ENCODE assay signal across 1 cellular context in the genomic region with DNA sequence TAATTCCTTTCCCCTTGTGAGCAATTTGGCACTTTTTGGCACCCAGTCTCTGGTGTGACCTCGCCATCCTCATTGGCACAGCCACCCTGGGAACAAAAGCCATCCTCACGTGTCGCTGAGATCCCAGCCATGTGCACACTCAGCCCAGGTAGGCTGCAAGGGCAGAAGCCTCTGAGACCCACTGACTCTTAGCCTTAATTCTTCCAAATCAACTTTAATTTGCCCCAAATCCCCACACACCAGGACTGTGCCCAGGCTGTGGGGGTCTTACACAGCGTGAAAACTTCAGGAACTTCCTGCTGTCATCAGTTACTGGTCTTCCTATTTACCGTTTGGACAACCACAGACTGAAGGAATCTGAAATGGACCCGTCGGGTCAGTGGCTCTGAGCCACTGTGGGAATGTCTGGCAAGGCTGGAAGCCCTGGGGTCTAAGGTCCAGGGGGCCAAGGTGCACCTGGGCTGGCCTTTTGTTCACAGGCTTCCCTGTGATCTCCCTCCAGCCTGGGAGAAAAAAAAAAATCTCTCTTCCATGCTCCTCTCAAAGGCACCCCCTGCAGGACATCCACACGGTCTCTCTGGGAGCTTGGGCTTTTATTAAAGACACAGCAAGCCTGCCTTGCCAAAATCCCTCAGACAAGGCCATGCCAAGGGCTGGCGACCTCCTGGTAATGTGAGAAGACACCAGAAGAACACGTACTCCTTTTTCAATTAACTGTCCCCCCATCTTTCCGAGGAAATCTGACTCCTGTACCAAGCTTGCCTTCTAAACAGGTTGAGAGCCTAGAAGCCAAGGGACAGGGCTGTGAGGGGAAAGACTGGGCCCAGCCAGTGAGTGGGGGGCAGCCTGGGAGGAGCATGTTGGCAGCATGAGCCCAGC.
TF ChIP-seq lines count a peak whose summit lies in the region.

No MANE protein-coding gene starts in this region.

TF ChIP-seq in HepG2, 621 proteins besides CTCF, POLR2A, EP300 and RAD21 (continued from another document and continues in another):
- TF ChIP-seq, protein P1, sequence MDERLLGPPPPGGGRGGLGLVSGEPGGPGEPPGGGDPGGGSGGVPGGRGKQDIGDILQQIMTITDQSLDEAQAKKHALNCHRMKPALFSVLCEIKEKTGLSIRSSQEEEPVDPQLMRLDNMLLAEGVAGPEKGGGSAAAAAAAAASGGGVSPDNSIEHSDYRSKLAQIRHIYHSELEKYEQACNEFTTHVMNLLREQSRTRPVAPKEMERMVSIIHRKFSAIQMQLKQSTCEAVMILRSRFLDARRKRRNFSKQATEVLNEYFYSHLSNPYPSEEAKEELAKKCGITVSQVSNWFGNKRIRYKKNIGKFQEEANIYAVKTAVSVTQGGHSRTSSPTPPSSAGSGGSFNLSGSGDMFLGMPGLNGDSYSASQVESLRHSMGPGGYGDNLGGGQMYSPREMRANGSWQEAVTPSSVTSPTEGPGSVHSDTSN (CRISPR knock-in tag; IDR thresholded peaks at IDR 0.05) = no peak
- TF ChIP-seq, protein P2, sequence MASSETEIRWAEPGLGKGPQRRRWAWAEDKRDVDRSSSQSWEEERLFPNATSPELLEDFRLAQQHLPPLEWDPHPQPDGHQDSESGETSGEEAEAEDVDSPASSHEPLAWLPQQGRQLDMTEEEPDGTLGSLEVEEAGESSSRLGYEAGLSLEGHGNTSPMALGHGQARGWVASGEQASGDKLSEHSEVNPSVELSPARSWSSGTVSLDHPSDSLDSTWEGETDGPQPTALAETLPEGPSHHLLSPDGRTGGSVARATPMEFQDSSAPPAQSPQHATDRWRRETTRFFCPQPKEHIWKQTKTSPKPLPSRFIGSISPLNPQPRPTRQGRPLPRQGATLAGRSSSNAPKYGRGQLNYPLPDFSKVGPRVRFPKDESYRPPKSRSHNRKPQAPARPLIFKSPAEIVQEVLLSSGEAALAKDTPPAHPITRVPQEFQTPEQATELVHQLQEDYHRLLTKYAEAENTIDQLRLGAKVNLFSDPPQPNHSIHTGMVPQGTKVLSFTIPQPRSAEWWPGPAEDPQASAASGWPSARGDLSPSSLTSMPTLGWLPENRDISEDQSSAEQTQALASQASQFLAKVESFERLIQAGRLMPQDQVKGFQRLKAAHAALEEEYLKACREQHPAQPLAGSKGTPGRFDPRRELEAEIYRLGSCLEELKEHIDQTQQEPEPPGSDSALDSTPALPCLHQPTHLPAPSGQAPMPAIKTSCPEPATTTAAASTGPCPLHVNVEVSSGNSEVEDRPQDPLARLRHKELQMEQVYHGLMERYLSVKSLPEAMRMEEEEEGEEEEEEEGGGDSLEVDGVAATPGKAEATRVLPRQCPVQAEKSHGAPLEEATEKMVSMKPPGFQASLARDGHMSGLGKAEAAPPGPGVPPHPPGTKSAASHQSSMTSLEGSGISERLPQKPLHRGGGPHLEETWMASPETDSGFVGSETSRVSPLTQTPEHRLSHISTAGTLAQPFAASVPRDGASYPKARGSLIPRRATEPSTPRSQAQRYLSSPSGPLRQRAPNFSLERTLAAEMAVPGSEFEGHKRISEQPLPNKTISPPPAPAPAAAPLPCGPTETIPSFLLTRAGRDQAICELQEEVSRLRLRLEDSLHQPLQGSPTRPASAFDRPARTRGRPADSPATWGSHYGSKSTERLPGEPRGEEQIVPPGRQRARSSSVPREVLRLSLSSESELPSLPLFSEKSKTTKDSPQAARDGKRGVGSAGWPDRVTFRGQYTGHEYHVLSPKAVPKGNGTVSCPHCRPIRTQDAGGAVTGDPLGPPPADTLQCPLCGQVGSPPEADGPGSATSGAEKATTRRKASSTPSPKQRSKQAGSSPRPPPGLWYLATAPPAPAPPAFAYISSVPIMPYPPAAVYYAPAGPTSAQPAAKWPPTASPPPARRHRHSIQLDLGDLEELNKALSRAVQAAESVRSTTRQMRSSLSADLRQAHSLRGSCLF (CRISPR knock-in tag; IDR thresholded peaks at IDR 0.05; ENCODE audit: borderline replicate concordance) = no peak
- TF ChIP-seq GPN1 (CRISPR knock-in tag; IDR thresholded peaks at IDR 0.05; ENCODE audit: borderline replicate concordance) = no peak; the same call in 1 of the 2 replicates
- TF ChIP-seq, protein P3, sequence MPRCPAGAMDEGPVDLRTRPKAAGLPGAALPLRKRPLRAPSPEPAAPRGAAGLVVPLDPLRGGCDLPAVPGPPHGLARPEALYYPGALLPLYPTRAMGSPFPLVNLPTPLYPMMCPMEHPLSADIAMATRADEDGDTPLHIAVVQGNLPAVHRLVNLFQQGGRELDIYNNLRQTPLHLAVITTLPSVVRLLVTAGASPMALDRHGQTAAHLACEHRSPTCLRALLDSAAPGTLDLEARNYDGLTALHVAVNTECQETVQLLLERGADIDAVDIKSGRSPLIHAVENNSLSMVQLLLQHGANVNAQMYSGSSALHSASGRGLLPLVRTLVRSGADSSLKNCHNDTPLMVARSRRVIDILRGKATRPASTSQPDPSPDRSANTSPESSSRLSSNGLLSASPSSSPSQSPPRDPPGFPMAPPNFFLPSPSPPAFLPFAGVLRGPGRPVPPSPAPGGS (CRISPR knock-in tag; IDR thresholded peaks at IDR 0.05) = peak; percentile 35; the same call in 1 of the 2 replicates
- TF ChIP-seq, protein P4, sequence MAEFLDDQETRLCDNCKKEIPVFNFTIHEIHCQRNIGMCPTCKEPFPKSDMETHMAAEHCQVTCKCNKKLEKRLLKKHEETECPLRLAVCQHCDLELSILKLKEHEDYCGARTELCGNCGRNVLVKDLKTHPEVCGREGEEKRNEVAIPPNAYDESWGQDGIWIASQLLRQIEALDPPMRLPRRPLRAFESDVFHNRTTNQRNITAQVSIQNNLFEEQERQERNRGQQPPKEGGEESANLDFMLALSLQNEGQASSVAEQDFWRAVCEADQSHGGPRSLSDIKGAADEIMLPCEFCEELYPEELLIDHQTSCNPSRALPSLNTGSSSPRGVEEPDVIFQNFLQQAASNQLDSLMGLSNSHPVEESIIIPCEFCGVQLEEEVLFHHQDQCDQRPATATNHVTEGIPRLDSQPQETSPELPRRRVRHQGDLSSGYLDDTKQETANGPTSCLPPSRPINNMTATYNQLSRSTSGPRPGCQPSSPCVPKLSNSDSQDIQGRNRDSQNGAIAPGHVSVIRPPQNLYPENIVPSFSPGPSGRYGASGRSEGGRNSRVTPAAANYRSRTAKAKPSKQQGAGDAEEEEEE (CRISPR knock-in tag; IDR thresholded peaks at IDR 0.05; ENCODE audit: borderline replicate concordance) = no peak; the same call in 1 of the 2 replicates
- TF ChIP-seq, protein P5, sequence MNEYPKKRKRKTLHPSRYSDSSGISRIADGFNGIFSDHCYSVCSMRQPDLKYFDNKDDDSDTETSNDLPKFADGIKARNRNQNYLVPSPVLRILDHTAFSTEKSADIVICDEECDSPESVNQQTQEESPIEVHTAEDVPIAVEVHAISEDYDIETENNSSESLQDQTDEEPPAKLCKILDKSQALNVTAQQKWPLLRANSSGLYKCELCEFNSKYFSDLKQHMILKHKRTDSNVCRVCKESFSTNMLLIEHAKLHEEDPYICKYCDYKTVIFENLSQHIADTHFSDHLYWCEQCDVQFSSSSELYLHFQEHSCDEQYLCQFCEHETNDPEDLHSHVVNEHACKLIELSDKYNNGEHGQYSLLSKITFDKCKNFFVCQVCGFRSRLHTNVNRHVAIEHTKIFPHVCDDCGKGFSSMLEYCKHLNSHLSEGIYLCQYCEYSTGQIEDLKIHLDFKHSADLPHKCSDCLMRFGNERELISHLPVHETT (CRISPR knock-in tag; conservative IDR thresholded peaks at IDR 0.05) = no peak
- no peak for TF ChIP-seq HNRNPUL1 (IDR thresholded peaks at IDR 0.05; ENCODE audit: low read depth, low read length)
- TF ChIP-seq, protein P6, sequence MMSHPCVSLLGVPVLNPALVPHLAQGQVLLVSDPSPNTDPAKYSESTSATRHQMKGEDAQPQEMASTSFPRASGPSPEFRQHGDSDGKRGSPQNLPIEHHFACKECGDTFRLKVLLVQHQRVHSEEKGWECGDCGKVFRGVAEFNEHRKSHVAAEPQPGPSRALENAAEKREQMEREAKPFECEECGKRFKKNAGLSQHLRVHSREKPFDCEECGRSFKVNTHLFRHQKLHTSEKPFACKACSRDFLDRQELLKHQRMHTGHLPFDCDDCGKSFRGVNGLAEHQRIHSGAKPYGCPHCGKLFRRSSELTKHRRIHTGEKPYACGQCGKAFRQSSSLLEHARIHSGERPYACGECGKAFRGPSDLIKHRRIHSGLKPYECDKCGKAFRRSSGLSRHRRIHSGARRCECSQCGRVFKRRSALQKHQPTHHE (CRISPR knock-in tag; IDR thresholded peaks at IDR 0.05; ENCODE audit: borderline replicate concordance) = no peak
- peak; percentile 73; the same call in 1 of the 2 replicates for TF ChIP-seq CHD4 (IDR thresholded peaks at IDR 0.05; ENCODE audit: borderline replicate concordance, low read length)
- TF ChIP-seq BHLHE40 (IDR thresholded peaks at IDR 0.05; ENCODE audit: low read length) = no peak
- TF ChIP-seq NRL (CRISPR knock-in tag; IDR thresholded peaks at IDR 0.05; ENCODE audit: borderline replicate concordance) = no peak; the same call in 1 of the 2 replicates
- no peak for TF ChIP-seq ZNF703 (CRISPR knock-in tag; IDR thresholded peaks at IDR 0.05; ENCODE audit: borderline replicate concordance)
- no peak for TF ChIP-seq ZMAT3 (CRISPR knock-in tag; conservative IDR thresholded peaks at IDR 0.05)
- no peak for TF ChIP-seq THYN1 (CRISPR knock-in tag; IDR thresholded peaks at IDR 0.05; ENCODE audit: borderline replicate concordance, low read depth)
- peak; percentile 38 for TF ChIP-seq IKZF4 (CRISPR knock-in tag; IDR thresholded peaks at IDR 0.05; ENCODE audit: borderline replicate concordance, low read depth, not compliant biosample characterization)
- peak; percentile 76; the same call in 1 of the 2 replicates for TF ChIP-seq MIER2 (CRISPR knock-in tag; IDR thresholded peaks at IDR 0.05)
- TF ChIP-seq ZNF33B (CRISPR knock-in tag; IDR thresholded peaks at IDR 0.05) = 0 out of 2 replicates have a peak, but pooled peaks have one; percentile 73
- TF ChIP-seq RBM39 (IDR thresholded peaks at IDR 0.05; ENCODE audit: low read depth, low read length, poor library complexity, severe bottlenecking) = no peak
- TF ChIP-seq HMG20B (CRISPR knock-in tag; conservative IDR thresholded peaks at IDR 0.05) = peak; percentile 60
- TF ChIP-seq NCOR1 (IDR thresholded peaks at IDR 0.05; ENCODE audit: borderline replicate concordance, low read length) = peak; percentile 98
- peak; percentile 70; the same call in 1 of the 2 replicates for TF ChIP-seq ZMYM3 (CRISPR knock-in tag; IDR thresholded peaks at IDR 0.05)
- peak; percentile 77; the same call in 1 of the 2 replicates for TF ChIP-seq NR2C2 (CRISPR knock-in tag; IDR thresholded peaks at IDR 0.05; ENCODE audit: borderline replicate concordance)
- peak; percentile 95; the same call in 1 of the 2 replicates for TF ChIP-seq MTA1 (CRISPR knock-in tag; IDR thresholded peaks at IDR 0.05; ENCODE audit: borderline replicate concordance)
- peak; percentile 78; the same call in 1 of the 2 replicates for TF ChIP-seq ZSCAN31 (CRISPR knock-in tag; IDR thresholded peaks at IDR 0.05; ENCODE audit: low read depth)
- TF ChIP-seq, protein P7, sequence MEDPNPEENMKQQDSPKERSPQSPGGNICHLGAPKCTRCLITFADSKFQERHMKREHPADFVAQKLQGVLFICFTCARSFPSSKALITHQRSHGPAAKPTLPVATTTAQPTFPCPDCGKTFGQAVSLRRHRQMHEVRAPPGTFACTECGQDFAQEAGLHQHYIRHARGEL (CRISPR knock-in tag; IDR thresholded peaks at IDR 0.05) = peak; percentile 99
- TF ChIP-seq ZNF550 (CRISPR knock-in tag; IDR thresholded peaks at IDR 0.05; ENCODE audit: borderline replicate concordance) = no peak
- TF ChIP-seq, protein P8, sequence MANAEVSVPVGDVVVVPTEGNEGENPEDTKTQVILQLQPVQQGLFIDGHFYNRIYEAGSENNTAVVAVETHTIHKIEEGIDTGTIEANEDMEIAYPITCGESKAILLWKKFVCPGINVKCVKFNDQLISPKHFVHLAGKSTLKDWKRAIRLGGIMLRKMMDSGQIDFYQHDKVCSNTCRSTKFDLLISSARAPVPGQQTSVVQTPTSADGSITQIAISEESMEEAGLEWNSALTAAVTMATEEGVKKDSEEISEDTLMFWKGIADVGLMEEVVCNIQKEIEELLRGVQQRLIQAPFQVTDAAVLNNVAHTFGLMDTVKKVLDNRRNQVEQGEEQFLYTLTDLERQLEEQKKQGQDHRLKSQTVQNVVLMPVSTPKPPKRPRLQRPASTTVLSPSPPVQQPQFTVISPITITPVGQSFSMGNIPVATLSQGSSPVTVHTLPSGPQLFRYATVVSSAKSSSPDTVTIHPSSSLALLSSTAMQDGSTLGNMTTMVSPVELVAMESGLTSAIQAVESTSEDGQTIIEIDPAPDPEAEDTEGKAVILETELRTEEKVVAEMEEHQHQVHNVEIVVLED (CRISPR knock-in tag; IDR thresholded peaks at IDR 0.05; ENCODE audit: borderline replicate concordance) = peak; percentile 34; the same call in 1 of the 2 replicates
- TF ChIP-seq ZNF382 (CRISPR knock-in tag; IDR thresholded peaks at IDR 0.05; ENCODE audit: borderline replicate concordance) = no peak
- TF ChIP-seq ZNF180 (CRISPR knock-in tag; IDR thresholded peaks at IDR 0.05; ENCODE audit: borderline replicate concordance, low read depth) = no peak
- TF ChIP-seq CBFB (CRISPR knock-in tag; IDR thresholded peaks at IDR 0.05) = 0 out of 2 replicates have a peak, but pooled peaks have one; percentile 23
- TF ChIP-seq MAFG (CRISPR knock-in tag; IDR thresholded peaks at IDR 0.05) = no peak
- TF ChIP-seq SNAI1 (CRISPR knock-in tag; IDR thresholded peaks at IDR 0.05; ENCODE audit: borderline replicate concordance) = no peak
- TF ChIP-seq ZNF629 (CRISPR knock-in tag; conservative IDR thresholded peaks at IDR 0.05) = no peak; the same call in 1 of the 2 replicates
- TF ChIP-seq DMAP1 (CRISPR knock-in tag; IDR thresholded peaks at IDR 0.05) = peak; percentile 66; the same call in 1 of the 2 replicates
- peak; percentile 53; the same call in 1 of the 2 replicates for TF ChIP-seq ZNF510 (CRISPR knock-in tag; IDR thresholded peaks at IDR 0.05; ENCODE audit: low read depth)
- no peak for TF ChIP-seq ARNTL (CRISPR knock-in tag; IDR thresholded peaks at IDR 0.05)
- TF ChIP-seq, protein P9, sequence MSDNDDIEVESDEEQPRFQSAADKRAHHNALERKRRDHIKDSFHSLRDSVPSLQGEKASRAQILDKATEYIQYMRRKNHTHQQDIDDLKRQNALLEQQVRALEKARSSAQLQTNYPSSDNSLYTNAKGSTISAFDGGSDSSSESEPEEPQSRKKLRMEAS (IDR thresholded peaks at IDR 0.05) = peak; percentile 73
- TF ChIP-seq ZNF839 (CRISPR knock-in tag; IDR thresholded peaks at IDR 0.05; ENCODE audit: borderline replicate concordance) = peak; percentile 46; the same call in 1 of the 2 replicates
- TF ChIP-seq JDP2 (CRISPR knock-in tag; IDR thresholded peaks at IDR 0.05; ENCODE audit: borderline replicate concordance) = no peak
- no peak for TF ChIP-seq ELF4 (CRISPR knock-in tag; IDR thresholded peaks at IDR 0.05; ENCODE audit: borderline replicate concordance)
- TF ChIP-seq ZNF329 (CRISPR knock-in tag; IDR thresholded peaks at IDR 0.05; ENCODE audit: low read depth) = no peak
- TF ChIP-seq POLR2AphosphoS5 (IDR thresholded peaks at IDR 0.05; ENCODE audit: low read depth, low read length) = peak; percentile 49; the same call in 1 of the 2 replicates
- TF ChIP-seq ZSCAN30 (CRISPR knock-in tag; IDR thresholded peaks at IDR 0.05) = no peak
- TF ChIP-seq ZNF34 (CRISPR knock-in tag; IDR thresholded peaks at IDR 0.05; ENCODE audit: borderline replicate concordance) = 0 out of 2 replicates have a peak, but pooled peaks have one; percentile 44
- TF ChIP-seq RXRA (CRISPR knock-in tag; IDR thresholded peaks at IDR 0.05) = peak; percentile 89
- TF ChIP-seq ZNF713 (CRISPR knock-in tag; IDR thresholded peaks at IDR 0.05) = no peak
- TF ChIP-seq, protein P10, sequence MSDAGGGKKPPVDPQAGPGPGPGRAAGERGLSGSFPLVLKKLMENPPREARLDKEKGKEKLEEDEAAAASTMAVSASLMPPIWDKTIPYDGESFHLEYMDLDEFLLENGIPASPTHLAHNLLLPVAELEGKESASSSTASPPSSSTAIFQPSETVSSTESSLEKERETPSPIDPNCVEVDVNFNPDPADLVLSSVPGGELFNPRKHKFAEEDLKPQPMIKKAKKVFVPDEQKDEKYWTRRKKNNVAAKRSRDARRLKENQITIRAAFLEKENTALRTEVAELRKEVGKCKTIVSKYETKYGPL (CRISPR knock-in tag; IDR thresholded peaks at IDR 0.05) = no peak
